Comparison of ENCODE assay signal across 8 cellular contexts in the genomic region with DNA sequence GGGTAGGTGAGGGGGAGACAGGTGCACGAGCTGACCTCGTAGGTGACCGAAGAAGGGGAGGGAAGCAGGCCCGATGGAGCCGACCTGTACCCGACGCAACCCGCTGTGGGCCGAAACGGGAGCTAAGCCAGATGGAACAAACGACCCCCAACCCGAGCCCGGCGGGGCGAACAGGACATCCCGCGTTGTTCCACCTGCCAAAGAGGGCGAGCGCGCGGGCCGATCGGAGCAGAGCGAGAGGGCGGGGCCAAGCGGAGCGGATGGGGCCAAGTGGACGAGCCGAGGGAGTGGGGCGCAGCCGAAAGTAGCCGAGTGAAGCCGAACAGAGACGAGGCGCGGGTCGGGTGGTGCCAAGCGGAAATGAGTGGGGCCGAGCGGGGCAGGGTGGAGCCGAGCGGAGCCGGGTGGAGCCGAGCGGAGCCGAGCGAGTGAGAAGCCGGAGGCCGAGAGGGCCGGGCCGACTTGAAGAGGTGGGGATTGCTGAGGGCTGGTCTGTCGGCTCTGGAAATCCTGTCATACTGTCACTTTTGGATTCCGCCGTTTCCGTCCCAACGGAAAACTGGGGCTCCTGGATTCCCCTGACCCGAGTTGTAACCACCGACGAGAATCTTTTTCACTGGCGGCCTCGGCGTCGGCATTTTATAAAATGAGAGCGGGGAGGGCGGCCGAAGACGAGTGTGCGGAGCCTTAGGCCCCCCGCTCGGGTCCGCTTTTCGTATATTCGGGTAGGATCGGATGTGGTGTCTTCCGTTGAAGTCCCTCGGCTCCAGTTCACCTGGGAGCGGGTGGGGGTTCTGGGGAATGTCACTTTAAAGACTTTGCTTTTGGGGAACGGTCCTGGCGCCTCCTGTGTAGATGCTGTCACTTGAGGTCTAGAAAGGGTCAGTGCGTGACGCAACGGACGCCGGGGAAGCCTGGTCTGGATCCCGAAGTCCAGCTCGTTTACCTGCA. TPM values are rescaled to one million over a fixed set of nuclear protein-coding genes. Genes with fewer than 3 reads are reported as not detected.
DNase-seq lines count a peak whose midpoint lies in the region; ATAC-seq and TF ChIP-seq lines count a peak whose summit lies in the region.

No MANE protein-coding gene starts in this region.

- no peaks in the 10 kb centered on the region for H3K27me3 ChIP-seq in CD4-positive, alpha-beta T cell (ENCODE audit: control insufficient read depth, insufficient read depth, low read length)
- no peaks in the 10 kb centered on the region for H3K27me3 ChIP-seq in Panc1 (ENCODE audit: control insufficient read depth, insufficient read depth, low read length)

- peak overlapping the region; percentile 37 for H3K27ac Mint-ChIP-seq in CD4-positive, alpha-beta T cell
- H3K27ac Mint-ChIP-seq in natural killer cell treated with Interleukin-12 subunit alpha and Interleukin-12 subunit beta and Interleukin-15 and Interleukin-18, amount 100 ng/mL, for 72 hours = peak overlapping the region; percentile 76 to 89
- H3K27ac Mint-ChIP-seq in stimulated activated naive B cell treated with anti-CD40 and anti-IgM and Interleukin-4, amounts not matched to agents 10 μg/mL and 1 μg/mL and 100 μg/mL, for 72 hours = peak overlapping the region; percentile 89

- peak overlapping the region; percentile 55 to 56 for H3K4me3 ChIP-seq in Panc1 (ENCODE audit: low read depth in 2 of 2, low read length in 2 of 2)
- H3K4me3 ChIP-seq in fibroblast of pulmonary artery (replicated peaks; ENCODE audit: low read depth, low read length) = peak overlapping the region; percentile 61

- DNase-seq in CD4-positive, alpha-beta T cell = peak; percentile 90 to 95 (median 93)
- DNase-seq in Panc1 (ENCODE audit: low read depth, low spot score) (peak; percentile 61), fibroblast of pulmonary artery (ENCODE audit: low read depth) (peak; percentile 81)
- DNase-seq in activated effector memory CD4-positive, alpha-beta T cell treated with Interleukin-2 at 50 U/mL for 16 hours = peak; percentile 94
- DNase-seq in natural killer cell treated with Interleukin-12 subunit alpha and Interleukin-12 subunit beta and Interleukin-15 and Interleukin-18, amount 100 ng/mL, for 72 hours (ENCODE audit: low spot score) = peak; percentile 97
- DNase-seq in stimulated activated naive B cell treated with anti-CD40 and anti-IgM and Interleukin-4, amounts not matched to agents 10 μg/mL and 1 μg/mL and 100 μg/mL, for 72 hours = peak; percentile 93

- H3K27ac ChIP-seq in CD4-positive, alpha-beta T cell (ENCODE audit: low read depth, low read length) = peak overlapping the region; percentile 58
- H3K27ac ChIP-seq in Panc1 (ENCODE audit: low read length) = peak overlapping the region; percentile 34; the same call in 1 of the 2 replicates

- POLR2A ChIA-PET in CD4-positive, alpha-beta T cell (lab: Charles Lee) = interaction anchor here (0.5 to 3.3 kb wide), 12 partner anchors 10 to 756 kb away, joined by 3 to 29 read pairs (median 4); a partner anchor contains a TSS
- POLR2A ChIA-PET in Panc1 (lab: Charles Lee) = no interaction called here

- H3K36me3 Mint-ChIP-seq in CD4-positive, alpha-beta T cell (ENCODE audit: low read depth) = peaks cover 35% of the 10 kb centered on the region
- peaks cover 17% of the 10 kb centered on the region for H3K36me3 Mint-ChIP-seq in natural killer cell treated with Interleukin-12 subunit alpha and Interleukin-12 subunit beta and Interleukin-15 and Interleukin-18, amount 100 ng/mL, for 72 hours
- peaks cover 6 to 13% of the 10 kb centered on the region in 2 donors for H3K36me3 Mint-ChIP-seq in stimulated activated naive B cell treated with anti-CD40 and anti-IgM and Interleukin-4, amounts not matched to agents 10 μg/mL and 1 μg/mL and 100 μg/mL, for 72 hours

- peaks cover 13% of the 10 kb centered on the region for H3K9me3 ChIP-seq in CD4-positive, alpha-beta T cell (ENCODE audit: control insufficient read depth, low read length)
- no peaks in the 10 kb centered on the region; the same call in 1 of the 2 replicates for H3K9me3 ChIP-seq in Panc1 (ENCODE audit: control insufficient read depth, insufficient read depth, low read depth, low read length)

- 0 out of 2 replicates have a peak, but pooled peaks cover 6% of the 10 kb centered on the region for H3K4me1 ChIP-seq in Panc1 (ENCODE audit: control insufficient read depth, insufficient read depth, low read length)

- no TSS peak for BruUV-seq in Panc1 (replicated peaks; lab: Mats Ljungman, UMichigan)

- TF ChIP-seq CTCF in CD4-positive, alpha-beta T cell (IDR thresholded peaks at IDR 0.05) = no peak
- no peak for TF ChIP-seq CTCF in Panc1 (IDR thresholded peaks at IDR 0.05)
- no peak for TF ChIP-seq CTCF in fibroblast of pulmonary artery (IDR thresholded peaks at IDR 0.05; ENCODE audit: low read length, missing control alignments)

- H3K36me3 ChIP-seq in Panc1 (ENCODE audit: control insufficient read depth, insufficient read depth, low read length) = no peaks in the 10 kb centered on the region

- CTCF ChIA-PET in CD4-positive, alpha-beta T cell (lab: Charles Lee) = interaction anchor here (0.8 to 3.0 kb wide), 12 partner anchors 10 to 756 kb away, joined by 3 to 26 read pairs (median 5); a partner anchor contains a TSS
- CTCF ChIA-PET in Panc1 (lab: Charles Lee) = no interaction called here

- peaks cover 7% of the 10 kb centered on the region for H3K9me3 Mint-ChIP-seq in CD4-positive, alpha-beta T cell
- peaks cover 7% of the 10 kb centered on the region for H3K9me3 Mint-ChIP-seq in natural killer cell treated with Interleukin-12 subunit alpha and Interleukin-12 subunit beta and Interleukin-15 and Interleukin-18, amount 100 ng/mL, for 72 hours
- peaks cover 14 to 23% of the 10 kb centered on the region in 2 donors for H3K9me3 Mint-ChIP-seq in stimulated activated naive B cell treated with anti-CD40 and anti-IgM and Interleukin-4, amounts not matched to agents 10 μg/mL and 1 μg/mL and 100 μg/mL, for 72 hours

- intact Hi-C loops in CD4-positive, alpha-beta T cell (cut with DNase I, micrococcal nuclease) = loop anchor here (1.0 to 10.0 kb wide), 13 partner anchors 227 to 1199 kb away; a partner anchor contains a TSS
- intact Hi-C loops in Panc1 (cut with micrococcal nuclease; ENCODE audit: unreplicated experiment) = no loop called here

- peaks cover 43% of the 10 kb centered on the region for H3K4me1 Mint-ChIP-seq in CD4-positive, alpha-beta T cell (ENCODE audit: low read depth)
- peaks cover 16 to 17% of the 10 kb centered on the region in 2 donors for H3K4me1 Mint-ChIP-seq in natural killer cell treated with Interleukin-12 subunit alpha and Interleukin-12 subunit beta and Interleukin-15 and Interleukin-18, amount 100 ng/mL, for 72 hours (ENCODE audit: low read depth in 2 of 2)
- peaks cover 14 to 17% of the 10 kb centered on the region in 2 donors for H3K4me1 Mint-ChIP-seq in stimulated activated naive B cell treated with anti-CD40 and anti-IgM and Interleukin-4, amounts not matched to agents 10 μg/mL and 1 μg/mL and 100 μg/mL, for 72 hours

- in situ Hi-C loops in Panc1 (cut with HindIII; ENCODE audit: low pct_unique_long_range_greater_than_20kb, low sequenced_read_pairs) = no loop called here

- H3K4me3 Mint-ChIP-seq in CD4-positive, alpha-beta T cell = peak overlapping the region; percentile 83
- peak overlapping the region; percentile 92 for H3K4me3 Mint-ChIP-seq in natural killer cell treated with Interleukin-12 subunit alpha and Interleukin-12 subunit beta and Interleukin-15 and Interleukin-18, amount 100 ng/mL, for 72 hours
- H3K4me3 Mint-ChIP-seq in stimulated activated naive B cell treated with anti-CD40 and anti-IgM and Interleukin-4, amounts not matched to agents 10 μg/mL and 1 μg/mL and 100 μg/mL, for 72 hours = peak overlapping the region; percentile 85 to 91

- H3K27me3 Mint-ChIP-seq in CD4-positive, alpha-beta T cell = no peaks in the 10 kb centered on the region
- peaks cover 0 to 10% of the 10 kb centered on the region in 2 donors for H3K27me3 Mint-ChIP-seq in natural killer cell treated with Interleukin-12 subunit alpha and Interleukin-12 subunit beta and Interleukin-15 and Interleukin-18, amount 100 ng/mL, for 72 hours
- peaks cover 17 to 25% of the 10 kb centered on the region in 2 donors for H3K27me3 Mint-ChIP-seq in stimulated activated naive B cell treated with anti-CD40 and anti-IgM and Interleukin-4, amounts not matched to agents 10 μg/mL and 1 μg/mL and 100 μg/mL, for 72 hours

- peak; percentile 95 for ATAC-seq in CD4-positive, alpha-beta T cell (ENCODE audit: poor library complexity)
- ATAC-seq in GM19455 (IDR thresholded peaks at IDR 0.05; ENCODE audit: unreplicated experiment) = peak; percentile 98
- peak; percentile 98 for ATAC-seq in HG03571 (IDR thresholded peaks at IDR 0.05; ENCODE audit: unreplicated experiment)
- ATAC-seq in Panc1 = peak; percentile 99
- ATAC-seq in natural killer cell treated with Interleukin-12 subunit alpha and Interleukin-12 subunit beta and Interleukin-15 and Interleukin-18, amount 100 ng/mL, for 72 hours = peak; percentile 100
- ATAC-seq in stimulated activated naive B cell treated with anti-CD40 and anti-IgM and Interleukin-4, amounts not matched to agents 10 μg/mL and 1 μg/mL and 100 μg/mL, for 72 hours (replicated peaks) = peak; percentile 98 to 99

RNA-seq across cellular contexts. Expression of a gene that starts 15.6 kb away (rescaled TPM):
- total RNA-seq in CD4-positive, alpha-beta T cell = 10 to 100 TPM; 22.4 to 24.7 TPM
- not detected for total RNA-seq in Panc1 (2021; ENCODE audit: unreplicated experiment)
- not detected for polyA plus RNA-seq in Panc1 (2012; ENCODE audit: insufficient read length)
- total RNA-seq in natural killer cell treated with Interleukin-12 subunit alpha and Interleukin-12 subunit beta and Interleukin-15 and Interleukin-18, amount 100 ng/mL, for 72 hours = not detected

Comparison
In these comparisons a context has a peak if more than half of its experiments do, and no peak if none do; other contexts are left out.
1. Peak in every context shown above with its lines: DNase-seq, ATAC-seq, H3K4me3 ChIP-seq and H3K27ac ChIP-seq.
2. H3K27ac Mint-ChIP-seq: peak in every context shown above with its lines; median percentile 89 in stimulated activated naive B cell treated with anti-CD40 and anti-IgM and Interleukin-4, amounts not matched to agents 10 μg/mL and 1 μg/mL and 100 μg/mL, for 72 hours; 82 in natural killer cell treated with Interleukin-12 subunit alpha and Interleukin-12 subunit beta and Interleukin-15 and Interleukin-18, amount 100 ng/mL, for 72 hours; 37 in CD4-positive, alpha-beta T cell.
3. RNA of a gene that starts 15.6 kb away (total RNA-seq): 22.4 to 24.7 TPM in CD4-positive, alpha-beta T cell; not detected in Panc1 (single experiment) and not detected in natural killer cell treated with Interleukin-12 subunit alpha and Interleukin-12 subunit beta and Interleukin-15 and Interleukin-18, amount 100 ng/mL, for 72 hours; every median in the first group is over 10 times any median in the second.